1 cellular context compared by ENCODE assay signal in genomic region chr7:139230774-139231512, GRCh38.
A peak's percentile ranks its signal among the peaks of the same experiment; 100 is the strongest.
TF ChIP-seq lines count a peak whose summit lies in the region.

UBN2 (plus strand) TSS chr7:139231237; CDS start chr7:139231485, 248 bp downstream.

TF ChIP-seq in HepG2, 621 proteins besides CTCF, POLR2A, EP300 and RAD21 (continued from another document and continues in another):
- TF ChIP-seq ZBTB14 (CRISPR knock-in tag; IDR thresholded peaks at IDR 0.05) (peak; percentile 42; the same call in 1 of the 2 replicates), SNAI1 (CRISPR knock-in tag; IDR thresholded peaks at IDR 0.05; ENCODE audit: borderline replicate concordance) (no peak), PLSCR1 (CRISPR knock-in tag; IDR thresholded peaks at IDR 0.05; ENCODE audit: borderline replicate concordance) (no peak), HOXA7 (CRISPR knock-in tag; IDR thresholded peaks at IDR 0.05) (no peak), SMARCE1 (IDR thresholded peaks at IDR 0.05; ENCODE audit: borderline replicate concordance) (no peak), SKIL (CRISPR knock-in tag; IDR thresholded peaks at IDR 0.05; ENCODE audit: borderline replicate concordance) (no peak), ZNF766 (CRISPR knock-in tag; IDR thresholded peaks at IDR 0.05; ENCODE audit: borderline replicate concordance) (no peak; the same call in 1 of the 2 replicates), MAFG (CRISPR knock-in tag; IDR thresholded peaks at IDR 0.05) (no peak), ZNF879 (CRISPR knock-in tag; IDR thresholded peaks at IDR 0.05) (no peak), SAFB2 (CRISPR knock-in tag; IDR thresholded peaks at IDR 0.05; ENCODE audit: borderline replicate concordance, low read depth) (no peak), WIZ (CRISPR knock-in tag; IDR thresholded peaks at IDR 0.05) (no peak), ZZZ3 (CRISPR knock-in tag; IDR thresholded peaks at IDR 0.05; ENCODE audit: borderline replicate concordance) (no peak), JUN (CRISPR knock-in tag; IDR thresholded peaks at IDR 0.05) (no peak), ARHGAP35 (CRISPR knock-in tag; IDR thresholded peaks at IDR 0.05; ENCODE audit: borderline replicate concordance) (peak; percentile 51; the same call in 1 of the 2 replicates), PHF20 (CRISPR knock-in tag; IDR thresholded peaks at IDR 0.05) (peak; percentile 77), THAP11 (CRISPR knock-in tag; IDR thresholded peaks at IDR 0.05) (peak; percentile 87), KLF6 (CRISPR knock-in tag; IDR thresholded peaks at IDR 0.05) (0 out of 2 replicates have a peak, but pooled peaks have one; percentile 54), ZMYM3 (CRISPR knock-in tag; IDR thresholded peaks at IDR 0.05) (peak; percentile 19; the same call in 1 of the 2 replicates), HIC2 (CRISPR knock-in tag; IDR thresholded peaks at IDR 0.05; ENCODE audit: low read depth) (no peak; the same call in 1 of the 2 replicates), REXO4 (CRISPR knock-in tag; IDR thresholded peaks at IDR 0.05; ENCODE audit: borderline replicate concordance) (no peak), ZNF510 (CRISPR knock-in tag; IDR thresholded peaks at IDR 0.05; ENCODE audit: low read depth) (peak; percentile 55; the same call in 1 of the 2 replicates), SKI (IDR thresholded peaks at IDR 0.05; ENCODE audit: partially characterized antibody) (peak; percentile 89), NR2C2 (CRISPR knock-in tag; IDR thresholded peaks at IDR 0.05; ENCODE audit: borderline replicate concordance) (peak; percentile 57; the same call in 1 of the 2 replicates), NR0B2 (CRISPR knock-in tag; IDR thresholded peaks at IDR 0.05) (no peak), ZFP36 (IDR thresholded peaks at IDR 0.05; ENCODE audit: borderline replicate concordance, low read depth, low read length, partially characterized antibody) (no peak), U2AF1 (optimal IDR thresholded peaks at IDR 0.05; ENCODE audit: low read depth, low read length) (no peak), ELF3 (CRISPR knock-in tag; IDR thresholded peaks at IDR 0.05) (no peak; the same call in 1 of the 2 replicates), PBX2 (CRISPR knock-in tag; IDR thresholded peaks at IDR 0.05) (no peak), IRF9 (CRISPR knock-in tag; IDR thresholded peaks at IDR 0.05; ENCODE audit: borderline replicate concordance) (no peak), ZNF276 (CRISPR knock-in tag; IDR thresholded peaks at IDR 0.05; ENCODE audit: low read depth) (no peak), ZNF138 (CRISPR knock-in tag; IDR thresholded peaks at IDR 0.05; ENCODE audit: low read depth) (no peak), FUBP1 (CRISPR knock-in tag; IDR thresholded peaks at IDR 0.05; ENCODE audit: borderline replicate concordance) (no peak), HES4 (CRISPR knock-in tag; IDR thresholded peaks at IDR 0.05; ENCODE audit: borderline replicate concordance) (no peak; the same call in 1 of the 2 replicates), ARID5B (CRISPR knock-in tag; IDR thresholded peaks at IDR 0.05) (peak; percentile 37; the same call in 1 of the 2 replicates), ZNF430 (CRISPR knock-in tag; IDR thresholded peaks at IDR 0.05) (no peak), E2F5 (CRISPR knock-in tag; conservative IDR thresholded peaks at IDR 0.05) (0 out of 2 replicates have a peak, but pooled peaks have one; percentile 19), ZNF232 (CRISPR knock-in tag; IDR thresholded peaks at IDR 0.05; ENCODE audit: borderline replicate concordance) (0 out of 2 replicates have a peak, but pooled peaks have one; percentile 48), FOXK1 (CRISPR knock-in tag; IDR thresholded peaks at IDR 0.05; ENCODE audit: borderline replicate concordance, low read depth) (peak; percentile 93), ZNF44 (CRISPR knock-in tag; IDR thresholded peaks at IDR 0.05) (no peak)
